ENCODE assay signal across 1 cellular context in the genomic region with DNA sequence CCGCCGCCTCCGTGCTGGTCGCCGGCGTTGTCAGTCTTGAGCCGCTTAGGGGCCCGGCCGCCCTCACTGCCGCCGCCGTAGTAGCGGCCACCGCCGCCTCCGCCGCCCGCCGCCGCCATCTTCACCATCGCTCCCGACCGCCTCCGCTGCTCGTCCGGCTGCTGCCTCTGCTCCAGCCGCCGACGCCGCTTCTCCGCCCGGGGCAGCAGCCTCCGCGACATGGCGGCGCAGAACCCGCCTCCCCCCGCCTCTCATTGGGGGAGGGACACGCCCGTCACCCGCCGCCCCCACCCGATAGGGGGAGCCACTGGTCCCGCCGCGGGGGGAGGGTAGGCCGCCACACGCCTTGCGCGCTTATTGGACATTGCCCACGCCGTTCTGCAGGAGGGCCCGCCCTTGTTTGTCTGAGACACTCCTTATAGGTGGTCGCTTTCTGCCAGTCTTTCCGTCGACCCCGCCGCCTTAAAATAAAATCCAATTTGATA.
A peak's percentile ranks its signal among the peaks of the same experiment; 100 is the strongest.
TF ChIP-seq lines count a peak whose summit lies in the region.

A gene (minus strand): TSS at position 241 of the 485 bp plus-strand sequence. CDS start 20 bp downstream, at position 221.

TF ChIP-seq in HepG2, 621 proteins besides CTCF, POLR2A, EP300 and RAD21 (continued from another document and continues in another):
- TF ChIP-seq, protein P1, sequence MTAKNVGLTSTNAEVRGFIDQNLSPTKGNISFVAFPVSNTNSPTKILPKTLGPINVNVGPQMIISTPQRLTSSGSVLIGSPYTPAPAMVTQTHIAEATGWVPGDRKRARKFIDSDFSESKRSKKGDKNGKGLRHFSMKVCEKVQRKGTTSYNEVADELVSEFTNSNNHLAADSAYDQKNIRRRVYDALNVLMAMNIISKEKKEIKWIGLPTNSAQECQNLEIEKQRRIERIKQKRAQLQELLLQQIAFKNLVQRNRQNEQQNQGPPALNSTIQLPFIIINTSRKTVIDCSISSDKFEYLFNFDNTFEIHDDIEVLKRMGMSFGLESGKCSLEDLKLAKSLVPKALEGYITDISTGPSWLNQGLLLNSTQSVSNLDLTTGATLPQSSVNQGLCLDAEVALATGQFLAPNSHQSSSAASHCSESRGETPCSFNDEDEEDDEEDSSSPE (CRISPR knock-in tag; IDR thresholded peaks at IDR 0.05), result no peak; the same call in 1 of the 2 replicates
- TF ChIP-seq, protein P2, sequence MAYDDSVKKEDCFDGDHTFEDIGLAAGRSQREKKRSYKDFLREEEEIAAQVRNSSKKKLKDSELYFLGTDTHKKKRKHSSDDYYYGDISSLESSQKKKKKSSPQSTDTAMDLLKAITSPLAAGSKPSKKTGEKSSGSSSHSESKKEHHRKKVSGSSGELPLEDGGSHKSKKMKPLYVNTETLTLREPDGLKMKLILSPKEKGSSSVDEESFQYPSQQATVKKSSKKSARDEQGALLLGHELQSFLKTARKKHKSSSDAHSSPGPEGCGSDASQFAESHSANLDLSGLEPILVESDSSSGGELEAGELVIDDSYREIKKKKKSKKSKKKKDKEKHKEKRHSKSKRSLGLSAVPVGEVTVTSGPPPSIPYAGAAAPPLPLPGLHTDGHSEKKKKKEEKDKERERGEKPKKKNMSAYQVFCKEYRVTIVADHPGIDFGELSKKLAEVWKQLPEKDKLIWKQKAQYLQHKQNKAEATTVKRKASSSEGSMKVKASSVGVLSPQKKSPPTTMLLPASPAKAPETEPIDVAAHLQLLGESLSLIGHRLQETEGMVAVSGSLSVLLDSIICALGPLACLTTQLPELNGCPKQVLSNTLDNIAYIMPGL (CRISPR knock-in tag; IDR thresholded peaks at IDR 0.05; ENCODE audit: borderline replicate concordance in 1 of 2, low read depth in 1 of 2), result 0 out of 4 replicates have a peak, but pooled peaks of 1 of the 2 experiments have one; percentile 22
- TF ChIP-seq AHR (CRISPR knock-in tag; IDR thresholded peaks at IDR 0.05) (no peak), YY1 (IDR thresholded peaks at IDR 0.05; ENCODE audit: insufficient read depth, insufficient replicate concordance, low read depth, low read length) (peak; percentile 92), POLR2G (IDR thresholded peaks at IDR 0.05; ENCODE audit: low read depth, low read length) (peak; percentile 73), NR2F6 (IDR thresholded peaks at IDR 0.05) (no peak), NR2F6 (CRISPR knock-in tag; IDR thresholded peaks at IDR 0.05) (peak; percentile 7; the same call in 1 of the 2 replicates), XRCC5 (optimal IDR thresholded peaks at IDR 0.05; ENCODE audit: low read length) (no peak), RNF2 (conservative IDR thresholded peaks at IDR 0.05; ENCODE audit: low read depth) (peak; percentile 9; the same call in 1 of the 2 replicates), GLI4 (CRISPR knock-in tag; IDR thresholded peaks at IDR 0.05; ENCODE audit: borderline replicate concordance) (no peak), NRL (CRISPR knock-in tag; IDR thresholded peaks at IDR 0.05; ENCODE audit: borderline replicate concordance) (no peak; the same call in 1 of the 2 replicates), ZFY (CRISPR knock-in tag; IDR thresholded peaks at IDR 0.05) (peak; percentile 11; the same call in 1 of the 2 replicates), NR2C2 (CRISPR knock-in tag; IDR thresholded peaks at IDR 0.05; ENCODE audit: borderline replicate concordance) (peak; percentile 75), KDM5A (IDR thresholded peaks at IDR 0.05; ENCODE audit: borderline replicate concordance, low read length) (peak; percentile 30; the same call in 1 of the 2 replicates), TCF12 (IDR thresholded peaks at IDR 0.05) (no peak), TCF12 (CRISPR knock-in tag; IDR thresholded peaks at IDR 0.05) (no peak), NCOR1 (IDR thresholded peaks at IDR 0.05; ENCODE audit: borderline replicate concordance, low read length) (0 out of 2 replicates have a peak, but pooled peaks have one; percentile 57), ELF3 (CRISPR knock-in tag; IDR thresholded peaks at IDR 0.05) (no peak), ZSCAN25 (CRISPR knock-in tag; IDR thresholded peaks at IDR 0.05) (0 out of 2 replicates have a peak, but pooled peaks have one; percentile 32), TBX3 (IDR thresholded peaks at IDR 0.05; ENCODE audit: borderline replicate concordance) (peak; percentile 61; the same call in 1 of the 2 replicates), ZNF34 (CRISPR knock-in tag; IDR thresholded peaks at IDR 0.05; ENCODE audit: borderline replicate concordance) (no peak), TP53 (CRISPR knock-in tag; conservative IDR thresholded peaks at IDR 0.05) (no peak), ZNF543 (CRISPR knock-in tag; IDR thresholded peaks at IDR 0.05) (no peak), AKAP8 (CRISPR knock-in tag; IDR thresholded peaks at IDR 0.05) (0 out of 2 replicates have a peak, but pooled peaks have one; percentile 55), ASH2L (IDR thresholded peaks at IDR 0.05; ENCODE audit: insufficient read length, low read depth, low read length) (peak; percentile 12), ZFX (CRISPR knock-in tag; IDR thresholded peaks at IDR 0.05; ENCODE audit: low read depth) (peak; percentile 32; the same call in 1 of the 2 replicates), SMAD3 (CRISPR knock-in tag; IDR thresholded peaks at IDR 0.05) (no peak), ESRRA (CRISPR knock-in tag; IDR thresholded peaks at IDR 0.05; ENCODE audit: low read depth) (no peak)
- TF ChIP-seq, protein P3, sequence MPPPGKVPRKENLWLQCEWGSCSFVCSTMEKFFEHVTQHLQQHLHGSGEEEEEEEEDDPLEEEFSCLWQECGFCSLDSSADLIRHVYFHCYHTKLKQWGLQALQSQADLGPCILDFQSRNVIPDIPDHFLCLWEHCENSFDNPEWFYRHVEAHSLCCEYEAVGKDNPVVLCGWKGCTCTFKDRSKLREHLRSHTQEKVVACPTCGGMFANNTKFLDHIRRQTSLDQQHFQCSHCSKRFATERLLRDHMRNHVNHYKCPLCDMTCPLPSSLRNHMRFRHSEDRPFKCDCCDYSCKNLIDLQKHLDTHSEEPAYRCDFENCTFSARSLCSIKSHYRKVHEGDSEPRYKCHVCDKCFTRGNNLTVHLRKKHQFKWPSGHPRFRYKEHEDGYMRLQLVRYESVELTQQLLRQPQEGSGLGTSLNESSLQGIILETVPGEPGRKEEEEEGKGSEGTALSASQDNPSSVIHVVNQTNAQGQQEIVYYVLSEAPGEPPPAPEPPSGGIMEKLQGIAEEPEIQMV (CRISPR knock-in tag; IDR thresholded peaks at IDR 0.05; ENCODE audit: low read depth), result peak; percentile 21; the same call in 1 of the 2 replicates
- TF ChIP-seq, protein P4, sequence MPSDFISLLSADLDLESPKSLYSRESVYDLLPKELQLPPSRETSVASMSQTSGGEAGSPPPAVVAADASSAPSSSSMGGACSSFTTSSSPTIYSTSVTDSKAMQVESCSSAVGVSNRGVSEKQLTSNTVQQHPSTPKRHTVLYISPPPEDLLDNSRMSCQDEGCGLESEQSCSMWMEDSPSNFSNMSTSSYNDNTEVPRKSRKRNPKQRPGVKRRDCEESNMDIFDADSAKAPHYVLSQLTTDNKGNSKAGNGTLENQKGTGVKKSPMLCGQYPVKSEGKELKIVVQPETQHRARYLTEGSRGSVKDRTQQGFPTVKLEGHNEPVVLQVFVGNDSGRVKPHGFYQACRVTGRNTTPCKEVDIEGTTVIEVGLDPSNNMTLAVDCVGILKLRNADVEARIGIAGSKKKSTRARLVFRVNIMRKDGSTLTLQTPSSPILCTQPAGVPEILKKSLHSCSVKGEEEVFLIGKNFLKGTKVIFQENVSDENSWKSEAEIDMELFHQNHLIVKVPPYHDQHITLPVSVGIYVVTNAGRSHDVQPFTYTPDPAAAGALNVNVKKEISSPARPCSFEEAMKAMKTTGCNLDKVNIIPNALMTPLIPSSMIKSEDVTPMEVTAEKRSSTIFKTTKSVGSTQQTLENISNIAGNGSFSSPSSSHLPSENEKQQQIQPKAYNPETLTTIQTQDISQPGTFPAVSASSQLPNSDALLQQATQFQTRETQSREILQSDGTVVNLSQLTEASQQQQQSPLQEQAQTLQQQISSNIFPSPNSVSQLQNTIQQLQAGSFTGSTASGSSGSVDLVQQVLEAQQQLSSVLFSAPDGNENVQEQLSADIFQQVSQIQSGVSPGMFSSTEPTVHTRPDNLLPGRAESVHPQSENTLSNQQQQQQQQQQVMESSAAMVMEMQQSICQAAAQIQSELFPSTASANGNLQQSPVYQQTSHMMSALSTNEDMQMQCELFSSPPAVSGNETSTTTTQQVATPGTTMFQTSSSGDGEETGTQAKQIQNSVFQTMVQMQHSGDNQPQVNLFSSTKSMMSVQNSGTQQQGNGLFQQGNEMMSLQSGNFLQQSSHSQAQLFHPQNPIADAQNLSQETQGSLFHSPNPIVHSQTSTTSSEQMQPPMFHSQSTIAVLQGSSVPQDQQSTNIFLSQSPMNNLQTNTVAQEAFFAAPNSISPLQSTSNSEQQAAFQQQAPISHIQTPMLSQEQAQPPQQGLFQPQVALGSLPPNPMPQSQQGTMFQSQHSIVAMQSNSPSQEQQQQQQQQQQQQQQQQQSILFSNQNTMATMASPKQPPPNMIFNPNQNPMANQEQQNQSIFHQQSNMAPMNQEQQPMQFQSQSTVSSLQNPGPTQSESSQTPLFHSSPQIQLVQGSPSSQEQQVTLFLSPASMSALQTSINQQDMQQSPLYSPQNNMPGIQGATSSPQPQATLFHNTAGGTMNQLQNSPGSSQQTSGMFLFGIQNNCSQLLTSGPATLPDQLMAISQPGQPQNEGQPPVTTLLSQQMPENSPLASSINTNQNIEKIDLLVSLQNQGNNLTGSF (CRISPR knock-in tag; IDR thresholded peaks at IDR 0.05), result no peak
- TF ChIP-seq, protein P5, sequence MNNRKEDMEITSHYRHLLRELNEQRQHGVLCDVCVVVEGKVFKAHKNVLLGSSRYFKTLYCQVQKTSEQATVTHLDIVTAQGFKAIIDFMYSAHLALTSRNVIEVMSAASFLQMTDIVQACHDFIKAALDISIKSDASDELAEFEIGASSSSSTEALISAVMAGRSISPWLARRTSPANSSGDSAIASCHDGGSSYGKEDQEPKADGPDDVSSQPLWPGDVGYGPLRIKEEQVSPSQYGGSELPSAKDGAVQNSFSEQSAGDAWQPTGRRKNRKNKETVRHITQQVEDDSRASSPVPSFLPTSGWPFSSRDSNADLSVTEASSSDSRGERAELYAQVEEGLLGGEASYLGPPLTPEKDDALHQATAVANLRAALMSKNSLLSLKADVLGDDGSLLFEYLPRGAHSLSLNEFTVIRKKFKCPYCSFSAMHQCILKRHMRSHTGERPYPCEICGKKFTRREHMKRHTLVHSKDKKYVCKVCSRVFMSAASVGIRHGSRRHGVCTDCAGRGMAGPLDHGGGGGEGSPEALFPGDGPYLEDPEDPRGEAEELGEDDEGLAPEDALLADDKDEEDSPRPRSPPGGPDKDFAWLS (CRISPR knock-in tag; IDR thresholded peaks at IDR 0.05; ENCODE audit: borderline replicate concordance), result no peak
- TF ChIP-seq, protein P6, sequence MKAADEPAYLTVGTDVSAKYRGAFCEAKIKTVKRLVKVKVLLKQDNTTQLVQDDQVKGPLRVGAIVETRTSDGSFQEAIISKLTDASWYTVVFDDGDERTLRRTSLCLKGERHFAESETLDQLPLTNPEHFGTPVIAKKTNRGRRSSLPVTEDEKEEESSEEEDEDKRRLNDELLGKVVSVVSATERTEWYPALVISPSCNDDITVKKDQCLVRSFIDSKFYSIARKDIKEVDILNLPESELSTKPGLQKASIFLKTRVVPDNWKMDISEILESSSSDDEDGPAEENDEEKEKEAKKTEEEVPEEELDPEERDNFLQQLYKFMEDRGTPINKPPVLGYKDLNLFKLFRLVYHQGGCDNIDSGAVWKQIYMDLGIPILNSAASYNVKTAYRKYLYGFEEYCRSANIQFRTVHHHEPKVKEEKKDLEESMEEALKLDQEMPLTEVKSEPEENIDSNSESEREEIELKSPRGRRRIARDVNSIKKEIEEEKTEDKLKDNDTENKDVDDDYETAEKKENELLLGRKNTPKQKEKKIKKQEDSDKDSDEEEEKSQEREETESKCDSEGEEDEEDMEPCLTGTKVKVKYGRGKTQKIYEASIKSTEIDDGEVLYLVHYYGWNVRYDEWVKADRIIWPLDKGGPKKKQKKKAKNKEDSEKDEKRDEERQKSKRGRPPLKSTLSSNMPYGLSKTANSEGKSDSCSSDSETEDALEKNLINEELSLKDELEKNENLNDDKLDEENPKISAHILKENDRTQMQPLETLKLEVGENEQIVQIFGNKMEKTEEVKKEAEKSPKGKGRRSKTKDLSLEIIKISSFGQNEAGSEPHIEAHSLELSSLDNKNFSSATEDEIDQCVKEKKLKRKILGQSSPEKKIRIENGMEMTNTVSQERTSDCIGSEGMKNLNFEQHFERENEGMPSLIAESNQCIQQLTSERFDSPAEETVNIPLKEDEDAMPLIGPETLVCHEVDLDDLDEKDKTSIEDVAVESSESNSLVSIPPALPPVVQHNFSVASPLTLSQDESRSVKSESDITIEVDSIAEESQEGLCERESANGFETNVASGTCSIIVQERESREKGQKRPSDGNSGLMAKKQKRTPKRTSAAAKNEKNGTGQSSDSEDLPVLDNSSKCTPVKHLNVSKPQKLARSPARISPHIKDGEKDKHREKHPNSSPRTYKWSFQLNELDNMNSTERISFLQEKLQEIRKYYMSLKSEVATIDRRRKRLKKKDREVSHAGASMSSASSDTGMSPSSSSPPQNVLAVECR (CRISPR knock-in tag; IDR thresholded peaks at IDR 0.05; ENCODE audit: borderline replicate concordance), result no peak
- TF ChIP-seq, protein P7, sequence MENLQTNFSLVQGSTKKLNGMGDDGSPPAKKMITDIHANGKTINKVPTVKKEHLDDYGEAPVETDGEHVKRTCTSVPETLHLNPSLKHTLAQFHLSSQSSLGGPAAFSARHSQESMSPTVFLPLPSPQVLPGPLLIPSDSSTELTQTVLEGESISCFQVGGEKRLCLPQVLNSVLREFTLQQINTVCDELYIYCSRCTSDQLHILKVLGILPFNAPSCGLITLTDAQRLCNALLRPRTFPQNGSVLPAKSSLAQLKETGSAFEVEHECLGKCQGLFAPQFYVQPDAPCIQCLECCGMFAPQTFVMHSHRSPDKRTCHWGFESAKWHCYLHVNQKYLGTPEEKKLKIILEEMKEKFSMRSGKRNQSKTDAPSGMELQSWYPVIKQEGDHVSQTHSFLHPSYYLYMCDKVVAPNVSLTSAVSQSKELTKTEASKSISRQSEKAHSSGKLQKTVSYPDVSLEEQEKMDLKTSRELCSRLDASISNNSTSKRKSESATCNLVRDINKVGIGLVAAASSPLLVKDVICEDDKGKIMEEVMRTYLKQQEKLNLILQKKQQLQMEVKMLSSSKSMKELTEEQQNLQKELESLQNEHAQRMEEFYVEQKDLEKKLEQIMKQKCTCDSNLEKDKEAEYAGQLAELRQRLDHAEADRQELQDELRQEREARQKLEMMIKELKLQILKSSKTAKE (CRISPR knock-in tag; IDR thresholded peaks at IDR 0.05; ENCODE audit: borderline replicate concordance), result no peak
- TF ChIP-seq, protein P8, sequence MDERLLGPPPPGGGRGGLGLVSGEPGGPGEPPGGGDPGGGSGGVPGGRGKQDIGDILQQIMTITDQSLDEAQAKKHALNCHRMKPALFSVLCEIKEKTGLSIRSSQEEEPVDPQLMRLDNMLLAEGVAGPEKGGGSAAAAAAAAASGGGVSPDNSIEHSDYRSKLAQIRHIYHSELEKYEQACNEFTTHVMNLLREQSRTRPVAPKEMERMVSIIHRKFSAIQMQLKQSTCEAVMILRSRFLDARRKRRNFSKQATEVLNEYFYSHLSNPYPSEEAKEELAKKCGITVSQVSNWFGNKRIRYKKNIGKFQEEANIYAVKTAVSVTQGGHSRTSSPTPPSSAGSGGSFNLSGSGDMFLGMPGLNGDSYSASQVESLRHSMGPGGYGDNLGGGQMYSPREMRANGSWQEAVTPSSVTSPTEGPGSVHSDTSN (CRISPR knock-in tag; IDR thresholded peaks at IDR 0.05), result peak; percentile 92
- TF ChIP-seq, protein P9, sequence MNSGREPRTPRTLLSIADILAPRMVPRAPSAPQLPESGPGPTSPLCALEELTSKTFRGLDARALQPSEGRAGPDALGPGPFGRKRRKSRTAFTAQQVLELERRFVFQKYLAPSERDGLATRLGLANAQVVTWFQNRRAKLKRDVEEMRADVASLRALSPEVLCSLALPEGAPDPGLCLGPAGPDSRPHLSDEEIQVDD (CRISPR knock-in tag; IDR thresholded peaks at IDR 0.05; ENCODE audit: borderline replicate concordance), result no peak
